ENCODE assay signal across 1 cellular context in the genomic region with DNA sequence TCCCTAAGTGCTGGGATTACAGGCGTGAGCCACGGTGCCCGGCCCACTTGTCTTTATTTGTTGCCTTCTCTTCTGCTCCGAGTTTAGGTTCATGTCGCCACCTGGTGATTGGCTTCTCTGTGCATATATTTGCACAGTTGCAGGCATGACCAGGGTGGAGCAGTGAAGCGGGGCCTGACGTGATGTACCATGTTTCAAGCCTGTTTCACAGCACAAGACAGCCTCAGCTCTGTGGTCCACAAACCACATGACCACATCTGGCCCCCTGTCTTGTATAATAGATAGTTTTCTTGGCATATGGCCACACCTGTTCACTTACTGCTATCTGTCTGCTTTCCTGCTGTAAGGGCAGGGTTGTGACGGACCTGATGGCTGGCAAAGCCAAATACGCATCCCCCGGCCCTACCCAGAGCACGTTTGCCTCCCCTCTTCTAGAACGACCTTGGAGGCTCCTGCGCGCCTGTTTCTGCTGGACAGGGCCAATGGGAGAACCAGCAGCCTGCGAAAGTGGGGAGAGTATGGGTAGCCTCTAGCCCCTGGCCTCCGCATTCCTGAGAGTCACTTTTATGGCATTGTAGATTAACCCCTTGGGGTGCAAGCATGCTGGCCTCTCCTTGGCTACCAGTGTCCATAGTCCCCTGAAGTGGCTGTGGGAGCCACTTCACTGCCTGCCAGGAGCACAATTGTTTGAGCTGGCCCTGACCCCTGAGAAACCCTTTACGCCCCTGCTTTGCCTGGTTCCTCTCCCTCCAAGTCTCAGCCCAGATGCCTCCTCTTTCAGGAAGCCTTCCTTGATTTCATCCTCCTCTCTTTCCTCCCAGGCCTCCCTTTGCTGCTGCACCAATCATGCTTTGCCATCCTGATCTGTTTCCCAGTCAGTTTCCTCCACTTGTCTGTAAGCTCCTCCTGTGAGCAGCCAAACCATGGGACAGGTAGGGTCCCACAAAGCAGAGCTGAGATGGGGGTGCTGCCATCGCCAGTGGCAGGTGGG.
TF ChIP-seq lines count a peak whose summit lies in the region.

No MANE protein-coding gene starts in this region.

TF ChIP-seq in K562, 482 proteins besides CTCF, POLR2A, EP300 and RAD21 (continued from another document):
- TF ChIP-seq, protein P1, sequence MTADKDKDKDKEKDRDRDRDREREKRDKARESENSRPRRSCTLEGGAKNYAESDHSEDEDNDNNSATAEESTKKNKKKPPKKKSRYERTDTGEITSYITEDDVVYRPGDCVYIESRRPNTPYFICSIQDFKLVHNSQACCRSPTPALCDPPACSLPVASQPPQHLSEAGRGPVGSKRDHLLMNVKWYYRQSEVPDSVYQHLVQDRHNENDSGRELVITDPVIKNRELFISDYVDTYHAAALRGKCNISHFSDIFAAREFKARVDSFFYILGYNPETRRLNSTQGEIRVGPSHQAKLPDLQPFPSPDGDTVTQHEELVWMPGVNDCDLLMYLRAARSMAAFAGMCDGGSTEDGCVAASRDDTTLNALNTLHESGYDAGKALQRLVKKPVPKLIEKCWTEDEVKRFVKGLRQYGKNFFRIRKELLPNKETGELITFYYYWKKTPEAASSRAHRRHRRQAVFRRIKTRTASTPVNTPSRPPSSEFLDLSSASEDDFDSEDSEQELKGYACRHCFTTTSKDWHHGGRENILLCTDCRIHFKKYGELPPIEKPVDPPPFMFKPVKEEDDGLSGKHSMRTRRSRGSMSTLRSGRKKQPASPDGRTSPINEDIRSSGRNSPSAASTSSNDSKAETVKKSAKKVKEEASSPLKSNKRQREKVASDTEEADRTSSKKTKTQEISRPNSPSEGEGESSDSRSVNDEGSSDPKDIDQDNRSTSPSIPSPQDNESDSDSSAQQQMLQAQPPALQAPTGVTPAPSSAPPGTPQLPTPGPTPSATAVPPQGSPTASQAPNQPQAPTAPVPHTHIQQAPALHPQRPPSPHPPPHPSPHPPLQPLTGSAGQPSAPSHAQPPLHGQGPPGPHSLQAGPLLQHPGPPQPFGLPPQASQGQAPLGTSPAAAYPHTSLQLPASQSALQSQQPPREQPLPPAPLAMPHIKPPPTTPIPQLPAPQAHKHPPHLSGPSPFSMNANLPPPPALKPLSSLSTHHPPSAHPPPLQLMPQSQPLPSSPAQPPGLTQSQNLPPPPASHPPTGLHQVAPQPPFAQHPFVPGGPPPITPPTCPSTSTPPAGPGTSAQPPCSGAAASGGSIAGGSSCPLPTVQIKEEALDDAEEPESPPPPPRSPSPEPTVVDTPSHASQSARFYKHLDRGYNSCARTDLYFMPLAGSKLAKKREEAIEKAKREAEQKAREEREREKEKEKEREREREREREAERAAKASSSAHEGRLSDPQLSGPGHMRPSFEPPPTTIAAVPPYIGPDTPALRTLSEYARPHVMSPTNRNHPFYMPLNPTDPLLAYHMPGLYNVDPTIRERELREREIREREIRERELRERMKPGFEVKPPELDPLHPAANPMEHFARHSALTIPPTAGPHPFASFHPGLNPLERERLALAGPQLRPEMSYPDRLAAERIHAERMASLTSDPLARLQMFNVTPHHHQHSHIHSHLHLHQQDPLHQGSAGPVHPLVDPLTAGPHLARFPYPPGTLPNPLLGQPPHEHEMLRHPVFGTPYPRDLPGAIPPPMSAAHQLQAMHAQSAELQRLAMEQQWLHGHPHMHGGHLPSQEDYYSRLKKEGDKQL (CRISPR knock-in tag; IDR thresholded peaks at IDR 0.05; ENCODE audit: borderline replicate concordance): no peak
- TF ChIP-seq MXI1 (IDR thresholded peaks at IDR 0.05; ENCODE audit: low read depth, low read length): no peak
- no peak for TF ChIP-seq ZNF324 (CRISPR knock-in tag; IDR thresholded peaks at IDR 0.05)
- TF ChIP-seq, protein P2, sequence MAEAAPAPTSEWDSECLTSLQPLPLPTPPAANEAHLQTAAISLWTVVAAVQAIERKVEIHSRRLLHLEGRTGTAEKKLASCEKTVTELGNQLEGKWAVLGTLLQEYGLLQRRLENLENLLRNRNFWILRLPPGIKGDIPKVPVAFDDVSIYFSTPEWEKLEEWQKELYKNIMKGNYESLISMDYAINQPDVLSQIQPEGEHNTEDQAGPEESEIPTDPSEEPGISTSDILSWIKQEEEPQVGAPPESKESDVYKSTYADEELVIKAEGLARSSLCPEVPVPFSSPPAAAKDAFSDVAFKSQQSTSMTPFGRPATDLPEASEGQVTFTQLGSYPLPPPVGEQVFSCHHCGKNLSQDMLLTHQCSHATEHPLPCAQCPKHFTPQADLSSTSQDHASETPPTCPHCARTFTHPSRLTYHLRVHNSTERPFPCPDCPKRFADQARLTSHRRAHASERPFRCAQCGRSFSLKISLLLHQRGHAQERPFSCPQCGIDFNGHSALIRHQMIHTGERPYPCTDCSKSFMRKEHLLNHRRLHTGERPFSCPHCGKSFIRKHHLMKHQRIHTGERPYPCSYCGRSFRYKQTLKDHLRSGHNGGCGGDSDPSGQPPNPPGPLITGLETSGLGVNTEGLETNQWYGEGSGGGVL (CRISPR knock-in tag; IDR thresholded peaks at IDR 0.05): no peak
- TF ChIP-seq SRF (CRISPR knock-in tag; IDR thresholded peaks at IDR 0.05): peak in 1 of 2 experiments; percentile 41; a peak in 1 of 4 replicates
- TF ChIP-seq PHTF2 (CRISPR knock-in tag; IDR thresholded peaks at IDR 0.05): no peak
- TF ChIP-seq SMARCA4 (IDR thresholded peaks at IDR 0.05): no peak
- TF ChIP-seq E2F3 (CRISPR knock-in tag; IDR thresholded peaks at IDR 0.05): no peak
- no peak for TF ChIP-seq NR2C2 (CRISPR knock-in tag; IDR thresholded peaks at IDR 0.05)
- TF ChIP-seq NR2C2 (tag; IDR thresholded peaks at IDR 0.05): no peak
- peak; percentile 55 for TF ChIP-seq BCOR (IDR thresholded peaks at IDR 0.05)
- TF ChIP-seq MAFF (IDR thresholded peaks at IDR 0.05; ENCODE audit: low read length): no peak
- TF ChIP-seq, protein P3, sequence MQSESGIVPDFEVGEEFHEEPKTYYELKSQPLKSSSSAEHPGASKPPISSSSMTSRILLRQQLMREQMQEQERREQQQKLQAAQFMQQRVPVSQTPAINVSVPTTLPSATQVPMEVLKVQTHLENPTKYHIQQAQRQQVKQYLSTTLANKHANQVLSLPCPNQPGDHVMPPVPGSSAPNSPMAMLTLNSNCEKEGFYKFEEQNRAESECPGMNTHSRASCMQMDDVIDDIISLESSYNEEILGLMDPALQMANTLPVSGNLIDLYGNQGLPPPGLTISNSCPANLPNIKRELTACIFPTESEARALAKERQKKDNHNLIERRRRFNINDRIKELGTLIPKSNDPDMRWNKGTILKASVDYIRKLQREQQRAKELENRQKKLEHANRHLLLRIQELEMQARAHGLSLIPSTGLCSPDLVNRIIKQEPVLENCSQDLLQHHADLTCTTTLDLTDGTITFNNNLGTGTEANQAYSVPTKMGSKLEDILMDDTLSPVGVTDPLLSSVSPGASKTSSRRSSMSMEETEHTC (IDR thresholded peaks at IDR 0.05): no peak
- TF ChIP-seq ZFP36 (IDR thresholded peaks at IDR 0.05; ENCODE audit: low read depth, low read length, partially characterized antibody): peak; percentile 98
- TF ChIP-seq, protein P4, sequence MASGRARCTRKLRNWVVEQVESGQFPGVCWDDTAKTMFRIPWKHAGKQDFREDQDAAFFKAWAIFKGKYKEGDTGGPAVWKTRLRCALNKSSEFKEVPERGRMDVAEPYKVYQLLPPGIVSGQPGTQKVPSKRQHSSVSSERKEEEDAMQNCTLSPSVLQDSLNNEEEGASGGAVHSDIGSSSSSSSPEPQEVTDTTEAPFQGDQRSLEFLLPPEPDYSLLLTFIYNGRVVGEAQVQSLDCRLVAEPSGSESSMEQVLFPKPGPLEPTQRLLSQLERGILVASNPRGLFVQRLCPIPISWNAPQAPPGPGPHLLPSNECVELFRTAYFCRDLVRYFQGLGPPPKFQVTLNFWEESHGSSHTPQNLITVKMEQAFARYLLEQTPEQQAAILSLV (tag; IDR thresholded peaks at IDR 0.05): no peak
- no peak for TF ChIP-seq PTBP1 (IDR thresholded peaks at IDR 0.05; ENCODE audit: low read depth, low read length)
